ENCODE assay signal across 8 cellular contexts in genomic region chr16:2969545-2970521, GRCh38. TPM values are rescaled to one million over a fixed set of nuclear protein-coding genes. Genes with fewer than 3 reads are reported as not detected.
A peak's percentile ranks its signal among the peaks of the same experiment; 100 is the strongest.
DNase-seq lines count a peak whose midpoint lies in the region; ATAC-seq and TF ChIP-seq lines count a peak whose summit lies in the region.

No MANE protein-coding gene starts in this region.

- H3K9me3 ChIP-seq in BE2C = no peaks in the 10 kb centered on the region
- no peaks in the 10 kb centered on the region for H3K9me3 ChIP-seq in HUES64 (ENCODE audit: insufficient read depth, low read depth, low read length)
- no peaks in the 10 kb centered on the region for H3K9me3 ChIP-seq in SJCRH30 (replicated peaks)
- H3K9me3 ChIP-seq in osteoblast (ENCODE audit: low read depth, low read length) = no peaks in the 10 kb centered on the region
- H3K9me3 ChIP-seq in upper lobe of left lung = no peaks in the 10 kb centered on the region

- H2AFZ ChIP-seq in osteoblast (ENCODE audit: low read length) = peak overlapping the region; percentile 80

- peaks cover 23% of the 10 kb centered on the region for H3K4me1 ChIP-seq in BE2C
- H3K4me1 ChIP-seq in HUES64 (ENCODE audit: insufficient read depth, low read length) = no peaks in the 10 kb centered on the region
- peaks cover 9% of the 10 kb centered on the region; the same call in 1 of the 2 replicates for H3K4me1 ChIP-seq in SJCRH30
- H3K4me1 ChIP-seq in osteoblast (ENCODE audit: insufficient read depth, low read length) = peaks cover 4% of the 10 kb centered on the region
- peaks cover 32 to 55% (median 40%) of the 10 kb centered on the region in 4 donors for H3K4me1 ChIP-seq in upper lobe of left lung

- H3K27me3 ChIP-seq in BE2C (no peaks in the 10 kb centered on the region), HUES64 (ENCODE audit: insufficient read depth, low read length) (peaks cover 26% of the 10 kb centered on the region), SJCRH30 (no peaks in the 10 kb centered on the region), osteoblast (ENCODE audit: insufficient read depth, low read length) (peaks cover 29% of the 10 kb centered on the region), upper lobe of left lung (peaks cover 0 to 35% (median 27%) of the 10 kb centered on the region in 4 donors)

- H3K4me3 ChIP-seq in BE2C (ENCODE audit: low read depth, low read length) (peak overlapping the region; percentile 80), HUES64 (ENCODE audit: low read length) (peak overlapping the region; percentile 93), SJCRH30 (peak overlapping the region; percentile 71), osteoblast (ENCODE audit: insufficient read depth, low read length) (peak overlapping the region; percentile 81), upper lobe of left lung (peak overlapping the region; percentile 72 to 89 (median 82))

- under 1% methylated on average over 83 of the region's 83 CpGs for WGBS in HUES64
- 5 to 14% methylated on average over 6 to 22 of the region's 83 CpGs for WGBS in upper lobe of left lung, 2 donors

- H3K27ac Mint-ChIP-seq in activated naive CD4-positive, alpha-beta T cell treated with anti-CD3 and anti-CD28 coated beads for 36 hours = no peak overlapping the region
- no peak overlapping the region for H3K27ac Mint-ChIP-seq in glutamatergic neuron (ENCODE audit: unreplicated experiment)

- TF ChIP-seq POLR2A in upper lobe of left lung (IDR thresholded peaks at IDR 0.05) = peak in 1 of 4 donors; percentile 19

- H3K36me3 Mint-ChIP-seq in activated naive CD4-positive, alpha-beta T cell treated with anti-CD3 and anti-CD28 coated beads for 36 hours (ENCODE audit: low read depth) = peaks cover 21% of the 10 kb centered on the region
- no peaks in the 10 kb centered on the region for H3K36me3 Mint-ChIP-seq in glutamatergic neuron (ENCODE audit: unreplicated experiment)

- peak overlapping the region; percentile 74 for H3K4me3 Mint-ChIP-seq in activated naive CD4-positive, alpha-beta T cell treated with anti-CD3 and anti-CD28 coated beads for 36 hours
- H3K4me3 Mint-ChIP-seq in glutamatergic neuron (ENCODE audit: unreplicated experiment) = peak overlapping the region; percentile 78

- DNase-seq in BE2C (peak; percentile 86), SJCRH30 (peak; percentile 82 to 84), glutamatergic neuron (peak; percentile 79), osteoblast (ENCODE audit: insufficient read length, low spot score, missing footprints) (peak; percentile 99), upper lobe of left lung (peak; percentile 73 to 92)
- DNase-seq in activated naive CD4-positive, alpha-beta T cell treated with anti-CD3 and anti-CD28 coated beads for 36 hours = peak; percentile 87

- H3K27ac ChIP-seq in HUES64 (ENCODE audit: low read depth, low read length) (peak overlapping the region; percentile 75; the same call in 1 of the 2 replicates), SJCRH30 (peak overlapping the region; percentile 66), osteoblast (ENCODE audit: low read depth, low read length) (no peak overlapping the region), upper lobe of left lung (peak overlapping the region; percentile 40 to 80 (median 54))

- peaks cover 40% of the 10 kb centered on the region for H3K36me3 ChIP-seq in BE2C
- peaks cover 27% of the 10 kb centered on the region for H3K36me3 ChIP-seq in HUES64 (ENCODE audit: insufficient read depth, low read length)
- peaks cover 16% of the 10 kb centered on the region for H3K36me3 ChIP-seq in SJCRH30
- no peaks in the 10 kb centered on the region for H3K36me3 ChIP-seq in osteoblast (ENCODE audit: insufficient read depth, low read length)
- H3K36me3 ChIP-seq in upper lobe of left lung = no peaks in the 10 kb centered on the region

- peak; percentile 54 for TF ChIP-seq CTCF in BE2C (IDR thresholded peaks at IDR 0.05; ENCODE audit: low read depth, low read length)
- TF ChIP-seq CTCF in glutamatergic neuron (IDR thresholded peaks at IDR 0.05; ENCODE audit: partially characterized antibody, unreplicated experiment) = peak; percentile 55
- TF ChIP-seq CTCF in osteoblast (IDR thresholded peaks at IDR 0.05; ENCODE audit: extremely low read depth, low read depth, low read length) = peak; percentile 44
- peak; percentile 28 to 64 (median 52) for TF ChIP-seq CTCF in upper lobe of left lung (IDR thresholded peaks at IDR 0.05)

- ATAC-seq in GM19025 (IDR thresholded peaks at IDR 0.05; ENCODE audit: low read depth, unreplicated experiment) = peak; percentile 19
- ATAC-seq in upper lobe of left lung (ENCODE audit: low FRiP score in 2 of 2) = peak; percentile 57 to 59

- no peak for TF ChIP-seq EP300 in upper lobe of left lung (IDR thresholded peaks at IDR 0.05)

- peak overlapping the region; percentile 78 for H3K4me2 ChIP-seq in osteoblast (ENCODE audit: insufficient read depth, low read length)

- peaks cover 2% of the 10 kb centered on the region for H3K79me2 ChIP-seq in osteoblast (ENCODE audit: insufficient read depth, low read length)

- peaks cover 25% of the 10 kb centered on the region for H3K4me1 Mint-ChIP-seq in activated naive CD4-positive, alpha-beta T cell treated with anti-CD3 and anti-CD28 coated beads for 36 hours (ENCODE audit: low read depth)
- H3K4me1 Mint-ChIP-seq in glutamatergic neuron (ENCODE audit: low read depth, unreplicated experiment) = peaks cover 11% of the 10 kb centered on the region

- H3K9ac ChIP-seq in HUES64 (ENCODE audit: low read depth, low read length) = peak overlapping the region; percentile 87

- peaks cover 28% of the 10 kb centered on the region for H3K27me3 Mint-ChIP-seq in activated naive CD4-positive, alpha-beta T cell treated with anti-CD3 and anti-CD28 coated beads for 36 hours (ENCODE audit: low read depth)
- peaks cover 9% of the 10 kb centered on the region for H3K27me3 Mint-ChIP-seq in glutamatergic neuron (ENCODE audit: unreplicated experiment)

- CTCF ChIA-PET in activated naive CD4-positive, alpha-beta T cell treated with anti-CD3 and anti-CD28 coated beads for 36 hours (lab: Charles Lee) = interaction anchor here (0.6 to 1.3 kb wide), 7 partner anchors 9 to 89 kb away, joined by 3 to 5 read pairs (median 4); no protein-coding TSS in a partner anchor

- intact Hi-C loops in activated naive CD4-positive, alpha-beta T cell treated with anti-CD3 and anti-CD28 coated beads for 36 hours (cut with micrococcal nuclease) = loop anchor here (1.0 to 2.0 kb wide), 2 partner anchors 10 to 51 kb away; partner anchors contain the start of genes PKMYT1 and TNFRSF12A

- no peaks in the 10 kb centered on the region for H3K9me3 Mint-ChIP-seq in activated naive CD4-positive, alpha-beta T cell treated with anti-CD3 and anti-CD28 coated beads for 36 hours
- H3K9me3 Mint-ChIP-seq in glutamatergic neuron (ENCODE audit: unreplicated experiment) = peaks cover 4% of the 10 kb centered on the region

- peaks cover 12% of the 10 kb centered on the region for H4K20me1 ChIP-seq in osteoblast (ENCODE audit: insufficient read depth, low read length)

RNA-seq across cellular contexts. Expression of gene PAQR4, which starts 0.7 kb away (rescaled TPM):
- 35.8 TPM for polyA plus RNA-seq in BE2C (2012; ENCODE audit: insufficient read depth, insufficient read length, low read depth)
- polyA plus RNA-seq in HUES64 (2013, experiment 1 of 2) = 20.7 TPM
- polyA plus RNA-seq in HUES64 (2013, experiment 2 of 2) = 22.1 TPM
- 28.1 and 34.1 TPM in 2 replicates for total RNA-seq in SJCRH30 (2014; rRNA removed; shearing (Covaris generic))
- total RNA-seq in activated naive CD4-positive, alpha-beta T cell treated with anti-CD3 and anti-CD28 coated beads for 36 hours = 10 to 100 TPM; 25.8 to 28.2 TPM
- 69.1 TPM for total RNA-seq in glutamatergic neuron (ENCODE audit: unreplicated experiment)
- total RNA-seq in osteoblast = 1.5 and 1.8 TPM in 2 replicates
- 10 to 100 TPM in 2 of 6 donors, 1 to 10 TPM in 4; 5.2 to 13.5 (median 8.3) TPM for total RNA-seq in upper lobe of left lung

RNA-seq across cellular contexts. Expression of gene KREMEN2, which starts 5.8 kb away (rescaled TPM):
- polyA plus RNA-seq in BE2C (2012; ENCODE audit: insufficient read depth, insufficient read length, low read depth) = 9.3 TPM
- polyA plus RNA-seq in HUES64 (2013, experiment 1 of 2) = 4.7 TPM
- polyA plus RNA-seq in HUES64 (2013, experiment 2 of 2) = 3.9 TPM
- total RNA-seq in SJCRH30 (2014; rRNA removed; shearing (Covaris generic)) = 13.8 and 14.9 TPM in 2 replicates
- total RNA-seq in activated naive CD4-positive, alpha-beta T cell treated with anti-CD3 and anti-CD28 coated beads for 36 hours = not detected
- 12.8 TPM for total RNA-seq in glutamatergic neuron (ENCODE audit: unreplicated experiment)
- not detected in 2 replicates for total RNA-seq in osteoblast
- not detected for total RNA-seq in upper lobe of left lung

RNA-seq across cellular contexts. Expression of gene PKMYT1, which starts 10.4 kb away (rescaled TPM):
- 25.3 TPM for polyA plus RNA-seq in BE2C (2012; ENCODE audit: insufficient read depth, insufficient read length, low read depth)
- polyA plus RNA-seq in HUES64 (2013, experiment 1 of 2) = 51.6 TPM
- polyA plus RNA-seq in HUES64 (2013, experiment 2 of 2) = 47.0 TPM
- 34.8 and 45.8 TPM in 2 replicates for total RNA-seq in SJCRH30 (2014; rRNA removed; shearing (Covaris generic))
- 100 to 1,000 TPM; 128 to 136 TPM for total RNA-seq in activated naive CD4-positive, alpha-beta T cell treated with anti-CD3 and anti-CD28 coated beads for 36 hours
- total RNA-seq in glutamatergic neuron (ENCODE audit: unreplicated experiment) (8.5 TPM), osteoblast (1.4 and 2.1 TPM in 2 replicates), upper lobe of left lung (10 to 100 TPM in 1 of 6 donors, 1 to 10 TPM in 4, under 1 TPM in 1; 0.39 to 19.1 (median 5.4) TPM)

RNA-seq across cellular contexts. Expression of gene CLDN9, which starts 42.9 kb away (rescaled TPM):
- polyA plus RNA-seq in BE2C (2012; ENCODE audit: insufficient read depth, insufficient read length, low read depth) = 0.91 TPM
- polyA plus RNA-seq in HUES64 (2013, experiment 1 of 2) = 0.25 TPM
- polyA plus RNA-seq in HUES64 (2013, experiment 2 of 2) = 0.44 TPM
- total RNA-seq in SJCRH30 (2014; rRNA removed; shearing (Covaris generic)) = not detected in 2 replicates
- not detected for total RNA-seq in activated naive CD4-positive, alpha-beta T cell treated with anti-CD3 and anti-CD28 coated beads for 36 hours
- total RNA-seq in glutamatergic neuron (ENCODE audit: unreplicated experiment) = 0.39 TPM
- not detected in 2 replicates for total RNA-seq in osteoblast
- total RNA-seq in upper lobe of left lung = 1 to 10 TPM in 4 of 6 donors, under 1 TPM in 2; 0.57 to 5.9 (median 1.1) TPM

RNA-seq across cellular contexts. Expression of gene CLDN6, which starts 48.1 kb away (rescaled TPM):
- polyA plus RNA-seq in BE2C (2012; ENCODE audit: insufficient read depth, insufficient read length, low read depth) = not detected
- 517 TPM for polyA plus RNA-seq in HUES64 (2013, experiment 1 of 2)
- polyA plus RNA-seq in HUES64 (2013, experiment 2 of 2) = 422 TPM
- not detected in 2 replicates for total RNA-seq in SJCRH30 (2014; rRNA removed; shearing (Covaris generic))
- total RNA-seq in activated naive CD4-positive, alpha-beta T cell treated with anti-CD3 and anti-CD28 coated beads for 36 hours = not detected
- total RNA-seq in glutamatergic neuron (ENCODE audit: unreplicated experiment) (31.1 TPM), osteoblast (under 0.01 TPM in 1 of 2 replicates, not detected in the other), upper lobe of left lung (1 to 10 TPM in 1 of 6 donors, under 1 TPM in 2, not detected in 3; 0.30 to 1.9 (median 0.72) TPM)

Comparison
In these comparisons a context has a peak if more than half of its experiments do, and no peak if none do; other contexts are left out.
1. RNA of gene KREMEN2, which starts 5.8 kb away (total RNA-seq): 13.8 to 14.9 TPM in SJCRH30 and 12.8 TPM in glutamatergic neuron (single experiment); not detected in activated naive CD4-positive, alpha-beta T cell treated with anti-CD3 and anti-CD28 coated beads for 36 hours, not detected in osteoblast and not detected in upper lobe of left lung; every median in the first group is over 10 times any median in the second.
2. Peak in every context shown above with its lines, with median percentiles within 50 percentile points of each other: DNase-seq, H3K4me3 ChIP-seq and CTCF ChIP-seq.